In the genomic region with DNA sequence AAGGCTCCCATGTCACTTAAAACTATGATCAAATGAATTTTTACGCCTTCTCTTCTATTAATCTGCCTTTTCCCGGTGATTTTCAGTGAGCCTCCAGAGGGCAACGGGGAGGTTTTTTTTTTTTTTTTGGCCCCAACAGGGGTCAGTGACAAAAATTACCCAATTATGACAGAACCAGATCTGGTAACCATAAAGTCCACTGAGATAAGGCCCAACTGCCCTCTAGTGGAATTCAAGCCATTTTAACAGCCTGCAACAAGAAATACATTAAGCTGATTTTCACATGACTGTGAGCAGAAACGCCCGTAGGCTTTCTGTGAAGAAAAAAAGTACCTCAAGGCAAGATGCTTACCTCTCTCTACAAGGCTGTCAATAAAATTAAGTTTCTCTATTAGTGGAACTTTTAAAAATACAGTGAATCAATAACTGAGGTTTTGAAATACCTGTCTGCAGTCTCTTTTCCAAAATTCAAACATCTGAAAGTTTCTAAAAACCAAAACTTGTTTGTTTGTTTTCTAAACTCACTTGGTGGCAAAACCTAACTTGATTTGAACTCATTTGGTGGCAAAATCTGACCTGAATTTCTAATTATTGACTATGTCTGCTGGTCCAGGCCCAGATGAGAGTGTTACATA, we compare ENCODE assay signal across 9 cellular contexts. TPM values are rescaled to one million over a fixed set of nuclear protein-coding genes. Genes with fewer than 3 reads are reported as not detected.
DNase-seq lines count a peak whose midpoint lies in the region; ATAC-seq and TF ChIP-seq lines count a peak whose summit lies in the region.
"Had no signal": no experiment of that assay in that cellular context is flagged by ENCODE, and none has a peak within 500 bp of the region (broad histone marks: within the 10 kb centered on the region; RNA-seq: fewer than 3 reads in every experiment).

No MANE protein-coding gene starts in this region.

- no peaks in the 10 kb centered on the region for H3K27me3 ChIP-seq in A673 (replicated peaks; ENCODE audit: insufficient read depth, low read depth, low read length, poor library complexity)
- H3K27me3 ChIP-seq in adrenal gland, result no peaks in the 10 kb centered on the region

- peak; percentile 50; the same call in 1 of the 2 replicates for TF ChIP-seq CTCF in A673 (conservative IDR thresholded peaks at IDR 0.05; ENCODE audit: low read depth, low read length)
- peak; percentile 42 to 70 (median 58) for TF ChIP-seq CTCF in adrenal gland (IDR thresholded peaks at IDR 0.05)
- no peak for TF ChIP-seq CTCF in CD14-positive monocyte (IDR thresholded peaks at IDR 0.05)

- no peak overlapping the region for H3K4me3 Mint-ChIP-seq in CD14-positive monocyte
- H3K4me3 Mint-ChIP-seq: stimulated activated effector memory CD8-positive, alpha-beta T cell treated with anti-CD3 and anti-CD28 coated beads, Interleukin-12 subunit alpha, Interleukin-12 subunit beta, amount 100 ng/mL, for 72 hours had no signal

- H3K27ac Mint-ChIP-seq in CD14-positive monocyte, result no peak overlapping the region
- H3K27ac Mint-ChIP-seq: stimulated activated effector memory CD8-positive, alpha-beta T cell treated with anti-CD3 and anti-CD28 coated beads, Interleukin-12 subunit alpha, Interleukin-12 subunit beta, amount 100 ng/mL, for 72 hours had no signal

- intact Hi-C loops in A673 (cut with micrococcal nuclease; ENCODE audit: unreplicated experiment) (no loop called here), adrenal gland (cut with DNase I) (loop anchor here in 1 of 2 donors (5.0 kb wide), 1 partner anchor 258 kb away; no protein-coding TSS in a partner anchor), CD14-positive monocyte (cut with micrococcal nuclease) (no loop called here)

- no peaks in the 10 kb centered on the region for H3K36me3 Mint-ChIP-seq in CD14-positive monocyte
- H3K36me3 Mint-ChIP-seq: stimulated activated effector memory CD8-positive, alpha-beta T cell treated with anti-CD3 and anti-CD28 coated beads, Interleukin-12 subunit alpha, Interleukin-12 subunit beta, amount 100 ng/mL, for 72 hours had no signal

- 60 to 64% (median 63%) methylated on average over 5 of the region's 5 CpGs for WGBS in adrenal gland, 4 donors

- H3K9me3 ChIP-seq in A673 (ENCODE audit: low read depth, low read length, poor library complexity, severe bottlenecking), result no peaks in the 10 kb centered on the region
- no peaks in the 10 kb centered on the region for H3K9me3 ChIP-seq in adrenal gland (replicated peaks in 1 of 3)

- H3K4me1 Mint-ChIP-seq in CD14-positive monocyte, result no peaks in the 10 kb centered on the region
- H3K4me1 Mint-ChIP-seq: stimulated activated effector memory CD8-positive, alpha-beta T cell treated with anti-CD3 and anti-CD28 coated beads, Interleukin-12 subunit alpha, Interleukin-12 subunit beta, amount 100 ng/mL, for 72 hours had no signal

- peaks cover 0 to 4% (median 1%) of the 10 kb centered on the region in 3 donors for H3K27me3 Mint-ChIP-seq in CD14-positive monocyte (ENCODE audit: low read depth in 3 of 3)

- CTCF ChIA-PET in A673 (lab: Charles Lee) (interaction anchor here (0.7 kb wide), 5 partner anchors 168 to 739 kb away, joined by 3 to 10 read pairs (median 8); no protein-coding TSS in a partner anchor), HEK293T (lab: Yijun Ruan, JAX) (interaction anchor here (0.6 to 0.7 kb wide), 2 partner anchors 80 to 868 kb away, joined by 3 read pairs; no protein-coding TSS in a partner anchor)

- H3K27ac ChIP-seq in A673 (ENCODE audit: low read depth, low read length, poor library complexity, severe bottlenecking) (no peak overlapping the region), adrenal gland (no peak overlapping the region)

- POLR2A ChIA-PET in A673 (lab: Charles Lee; ENCODE audit: low non-redundant PET) (no interaction called here), HEK293T (lab: Yijun Ruan, JAX) (no interaction called here)

- no peak for TF ChIP-seq POLR2A in adrenal gland (IDR thresholded peaks at IDR 0.05)

- no peaks in the 10 kb centered on the region for H3K36me3 ChIP-seq in A673 (ENCODE audit: insufficient read depth, low read length, poor library complexity, severe bottlenecking)
- no peaks in the 10 kb centered on the region for H3K36me3 ChIP-seq in adrenal gland (replicated peaks in 1 of 2)

- no peaks in the 10 kb centered on the region for H3K9me3 Mint-ChIP-seq in CD14-positive monocyte
- H3K9me3 Mint-ChIP-seq: stimulated activated effector memory CD8-positive, alpha-beta T cell treated with anti-CD3 and anti-CD28 coated beads, Interleukin-12 subunit alpha, Interleukin-12 subunit beta, amount 100 ng/mL, for 72 hours had no signal

- no peak for ATAC-seq in GM21526 (IDR thresholded peaks at IDR 0.05; ENCODE audit: low FRiP score, unreplicated experiment)
- ATAC-seq: stimulated activated effector memory CD8-positive, alpha-beta T cell treated with anti-CD3 and anti-CD28 coated beads, Interleukin-12 subunit alpha, Interleukin-12 subunit beta, amount 100 ng/mL, for 72 hours had no signal

- H3K4me1 ChIP-seq in A673 (ENCODE audit: insufficient read depth, low read length, poor library complexity, severe bottlenecking), result no peaks in the 10 kb centered on the region
- peaks cover 0 to 7% of the 10 kb centered on the region in 2 donors for H3K4me1 ChIP-seq in adrenal gland (replicated peaks in 1 of 2)

- H3K4me3 ChIP-seq in A673 (ENCODE audit: low read depth, low read length, poor library complexity, severe bottlenecking) (no peak overlapping the region), adrenal gland (no peak overlapping the region)

- BruUV-seq in A673 (replicated peaks; lab: Mats Ljungman, UMichigan), result no TSS peak

- peak; percentile 24 for DNase-seq in A673 (ENCODE audit: low spot score)
- peak; percentile 16 for DNase-seq in HEK293T (ENCODE audit: extremely low spot score)
- peak in 4 of 7 donors; percentile 17 to 47 (median 31) for DNase-seq in adrenal gland
- DNase-seq in iPS-NIHi11 (ENCODE audit: low spot score), result peak; percentile 25
- no peak for DNase-seq in stimulated activated CD4-positive, alpha-beta T cell treated with anti-CD3 and anti-CD28 coated beads, Interleukin-4, amount 100 ng/mL, for 24 hours
- DNase-seq in CD14-positive monocyte (ENCODE audit: low spot score), result no peak
- no peak for DNase-seq in SHP77 (lab: John Stamatoyannopoulos, UW)

TF ChIP-seq in HEK293T, 16 proteins besides CTCF, POLR2A, EP300 and RAD21:
- TF ChIP-seq ZNF384 (IDR thresholded peaks at IDR 0.05), result 0 out of 2 replicates have a peak, but pooled peaks have one; percentile 14
- TF ChIP-seq CTBP1 (IDR thresholded peaks at IDR 0.05; ENCODE audit: borderline replicate concordance), result no peak
TF ChIP-seq in HEK293T: peak in this region for 1.

RNA-seq across cellular contexts. Expression of a gene that starts 49.7 kb away (rescaled TPM):
- total RNA-seq in A673 (2021) (not detected in 2 replicates), adrenal gland (10 to 100 TPM in 1 of 8 donors, 1 to 10 TPM in 7; 1.5 to 14.2 (median 2.9) TPM)
- polyA plus RNA-seq in adrenal gland (1 to 10 TPM; 3.1 to 8.9 (median 3.6) TPM), CD14-positive monocyte (not detected)

Comparison
In these comparisons a context has a peak if more than half of its experiments do, and no peak if none do; other contexts are left out.
1. DNase-seq: peak in A673 (single experiment), HEK293T (single experiment), adrenal gland (4 of 7) and iPS-NIHi11 (single experiment); none in stimulated activated CD4-positive, alpha-beta T cell treated with anti-CD3 and anti-CD28 coated beads, Interleukin-4, amount 100 ng/mL, for 24 hours (single experiment), CD14-positive monocyte (single experiment) and SHP77 (0 of 2).